8 cellular contexts compared by ENCODE assay signal in the genomic region with DNA sequence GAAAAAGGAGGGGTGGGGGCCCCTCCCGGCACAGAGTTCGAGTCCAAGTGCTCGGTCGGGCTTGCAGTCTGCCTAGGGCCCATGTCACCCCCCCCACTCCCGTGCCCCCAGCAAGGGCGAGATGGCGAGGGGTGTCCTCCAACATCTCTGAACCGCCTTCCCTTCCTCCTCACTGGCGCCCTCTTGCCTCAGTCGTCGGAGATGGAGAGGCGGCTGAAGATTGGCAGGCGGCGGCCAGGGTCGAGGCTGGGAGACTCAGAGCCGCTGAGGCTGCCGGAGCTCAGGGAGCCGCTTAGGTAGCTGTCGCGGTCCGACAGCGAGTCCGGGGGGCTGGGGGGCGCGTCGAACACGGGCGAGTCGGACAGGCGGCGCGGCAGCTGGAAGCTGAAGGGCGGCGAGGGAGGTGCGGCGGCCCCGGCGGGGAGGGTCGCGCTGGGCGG. TPM values are rescaled to one million over a fixed set of nuclear protein-coding genes. Genes with fewer than 3 reads are reported as not detected.
DNase-seq lines count a peak whose midpoint lies in the region; ATAC-seq, FAIRE-seq and TF ChIP-seq lines count a peak whose summit lies in the region.

No MANE protein-coding gene starts in this region.

- peak overlapping the region; percentile 99 for H3K4me2 ChIP-seq in GM12878 (ENCODE audit: control insufficient read depth, insufficient read depth)
- H3K4me2 ChIP-seq in smooth muscle cell: peak overlapping the region; percentile 97

- no peak for DNase-seq in AG04449 (ENCODE audit: low read depth, low spot score)
- peak; percentile 60 for DNase-seq in HFFc6
- peak; percentile 46 for DNase-seq in T1000 (lab: John Stamatoyannopoulos, UW)
- no peak for DNase-seq in GM12878 (ENCODE audit: low read depth, low spot score)
- DNase-seq in smooth muscle cell (lab: John Stamatoyannopoulos, UW; ENCODE audit: unreplicated experiment): peak; percentile 32
- DNase-seq in AG08395 (ENCODE audit: low spot score): no peak
- DNase-seq in NCI-H1092 treated with DMSO at 0.1 percent for 48 hours (lab: John Stamatoyannopoulos, UW): no peak

- peak overlapping the region; percentile 82 for H3K9ac ChIP-seq in GM12878 (ENCODE audit: control insufficient read depth, insufficient read depth, low read length)
- no peak overlapping the region for H3K9ac ChIP-seq in smooth muscle cell (ENCODE audit: low read depth)

- peaks cover 33% of the 10 kb centered on the region for H3F3A ChIP-seq in smooth muscle cell (ENCODE audit: low read depth)

- H3K27ac Mint-ChIP-seq in HFFc6: peak overlapping the region; percentile 96

- peak overlapping the region; percentile 90 for H3K4me3 Mint-ChIP-seq in HFFc6

- BruUV-seq in GM12878 (replicated peaks; lab: Mats Ljungman, UMichigan): no TSS peak

- no peak; the same call in 2 of the 3 replicates for ATAC-seq in GM12878

- H3K27ac ChIP-seq in GM12878 (ENCODE audit: control insufficient read depth, insufficient read depth) (peak overlapping the region; percentile 97), smooth muscle cell (ENCODE audit: low read depth) (peak overlapping the region; percentile 90)

- no peak for TF ChIP-seq EP300 in GM12878 (IDR thresholded peaks at IDR 0.05; ENCODE audit: borderline replicate concordance in 1 of 2, control insufficient read depth in 1 of 2, low read depth in 2 of 2, low read length in 2 of 2)

- intact Hi-C loops in GM12878 (cut with micrococcal nuclease; ENCODE audit: unreplicated experiment): loop anchor here (10.0 kb wide), 2 partner anchors 341 to 369 kb away; no protein-coding TSS in a partner anchor

- H3K4me3 ChIP-seq in AG04449 (ENCODE audit: low read depth, low read length) (peak overlapping the region; percentile 86), GM12878 (peak overlapping the region; percentile 81), iPS-18c (ENCODE audit: insufficient read depth, low read depth, low read length) (peak overlapping the region; percentile 97), smooth muscle cell (peak overlapping the region; percentile 89)

- POLR2A ChIA-PET in AG04449 (lab: Yijun Ruan, JAX) (interaction anchor here (1.0 to 1.8 kb wide), 6 partner anchors 183 to 414 kb away, joined by 3 to 11 read pairs (median 5); no protein-coding TSS in a partner anchor), GM12878 (lab: Charles Lee) (interaction anchor here (0.6 to 2.9 kb wide), 9 partner anchors 16 to 965 kb away, joined by 3 to 17 read pairs (median 3); no protein-coding TSS in a partner anchor)

- RAD21 ChIA-PET in GM12878 (lab: Charles Lee; ENCODE audit: unreplicated experiment): interaction anchor here (1.0 to 6.8 kb wide), 18 partner anchors 14 to 260 kb away, joined by 3 to 151 read pairs (median 5); no protein-coding TSS in a partner anchor

- H3K4me1 ChIP-seq in GM12878 (ENCODE audit: control insufficient read depth, insufficient read depth, low read length) (peaks cover 30% of the 10 kb centered on the region), smooth muscle cell (ENCODE audit: low read depth) (peaks cover 53% of the 10 kb centered on the region)

- H3K36me3 ChIP-seq in GM12878 (ENCODE audit: control insufficient read depth in 2 of 2, insufficient read depth in 2 of 2, low read length in 1 of 2) (no peaks in the 10 kb centered on the region; a peak in 3 of 4 replicates), smooth muscle cell (ENCODE audit: low read depth) (no peaks in the 10 kb centered on the region)

- CTCF ChIA-PET in AG04449 (lab: Yijun Ruan, JAX) (interaction anchor here (0.8 to 15.0 kb wide), 23 partner anchors 12 to 395 kb away, joined by 3 to 293 read pairs (median 4); no protein-coding TSS in a partner anchor), GM12878 (lab: Yijun Ruan, JAX) (interaction anchor here (0.9 to 6.3 kb wide), 13 partner anchors 10 to 276 kb away, joined by 3 to 69 read pairs (median 4); no protein-coding TSS in a partner anchor)

- H2AFZ ChIP-seq in GM12878 (ENCODE audit: control insufficient read depth, low read depth, low read length) (no peak overlapping the region), smooth muscle cell (ENCODE audit: low read depth) (no peak overlapping the region)

- peaks cover 2% of the 10 kb centered on the region; the same call in 1 of the 2 replicates for H3K27me3 Mint-ChIP-seq in HFFc6 (ENCODE audit: insufficient read depth)

- H3K27me3 ChIP-seq in GM12878 (replicated peaks in 1 of 2; ENCODE audit: control insufficient read depth in 2 of 2, insufficient read depth in 2 of 2, low read length in 1 of 2) (no peaks in the 10 kb centered on the region), smooth muscle cell (ENCODE audit: low read depth) (no peaks in the 10 kb centered on the region)

- TF ChIP-seq CTCF in AG04449 (IDR thresholded peaks at IDR 0.05; ENCODE audit: insufficient read depth, low read length, missing control alignments) (peak; percentile 80), HFFc6 (IDR thresholded peaks at IDR 0.05) (peak; percentile 70), GM12878 (IDR thresholded peaks at IDR 0.05 in 2 of 3, conservative IDR thresholded peaks at IDR 0.05 in 1 of 3; ENCODE audit: control insufficient read depth in 2 of 3, extremely low read depth in 1 of 3, insufficient read depth in 1 of 3, low read depth in 3 of 3, low read length in 3 of 3) (peak; percentile 49 to 65 (median 65)), smooth muscle cell (IDR thresholded peaks at IDR 0.05; ENCODE audit: borderline replicate concordance, insufficient read depth, poor library complexity, severe bottlenecking) (peak; percentile 43)

- peaks cover 19% of the 10 kb centered on the region for H3K36me3 Mint-ChIP-seq in HFFc6 (ENCODE audit: low read depth)

- H3K4me1 Mint-ChIP-seq in HFFc6 (ENCODE audit: low read depth): peaks cover 54% of the 10 kb centered on the region

- no peak for FAIRE-seq in GM12878 (lab: Jason Lieb, UNC)

- H3K9me3 ChIP-seq in GM12878 (replicated peaks; ENCODE audit: control insufficient read depth, insufficient read depth, low read length) (no peaks in the 10 kb centered on the region), iPS-18c (ENCODE audit: control insufficient read depth, insufficient read depth, low read length) (no peaks in the 10 kb centered on the region), smooth muscle cell (replicated peaks; ENCODE audit: low read depth) (no peaks in the 10 kb centered on the region)

- WGBS in GM12878 (ENCODE audit: insufficient coverage, insufficient replicate concordance, low lambda C conversion rate, missing lambda C conversion rate): 1% methylated on average over 37 of the region's 41 CpGs
- WGBS in smooth muscle cell (ENCODE audit: low lambda C conversion rate): 1% methylated on average over 40 of the region's 41 CpGs

- SMC1A ChIA-PET in GM12878 (lab: Charles Lee; ENCODE audit: uncharacterized antibody, unreplicated experiment): interaction anchor here (1.0 to 11.4 kb wide), 12 partner anchors 8 to 364 kb away, joined by 3 to 147 read pairs (median 4); no protein-coding TSS in a partner anchor

- H3K79me2 ChIP-seq in GM12878 (ENCODE audit: control insufficient read depth, insufficient read depth, low read length) (peaks cover 75% of the 10 kb centered on the region), smooth muscle cell (ENCODE audit: low read depth) (peaks cover 36% of the 10 kb centered on the region)

- H3K9me3 Mint-ChIP-seq in HFFc6: no peaks in the 10 kb centered on the region

- TF ChIP-seq RAD21 in GM12878 (IDR thresholded peaks at IDR 0.05; ENCODE audit: insufficient read depth, low read depth, low read length): peak; percentile 54

- no peaks in the 10 kb centered on the region for H4K20me1 ChIP-seq in GM12878 (ENCODE audit: control insufficient read depth, insufficient read depth)
- H4K20me1 ChIP-seq in smooth muscle cell (ENCODE audit: low read depth): peaks cover 25% of the 10 kb centered on the region

- in situ Hi-C loops in GM12878 (cut with MboI): no loop called here

- TF ChIP-seq POLR2A in GM12878 (IDR thresholded peaks at IDR 0.05; ENCODE audit: low read depth, low read length): no peak

TF ChIP-seq in GM12878, 131 proteins besides CTCF, POLR2A, EP300 and RAD21 (continues in another document):
- TF ChIP-seq BACH1 (IDR thresholded peaks at IDR 0.05; ENCODE audit: borderline replicate concordance): peak; percentile 35; the same call in 1 of the 2 replicates
- TF ChIP-seq SMC3 (IDR thresholded peaks at IDR 0.05; ENCODE audit: borderline replicate concordance, low read length): peak; percentile 52; the same call in 1 of the 2 replicates
- TF ChIP-seq, protein P1, sequence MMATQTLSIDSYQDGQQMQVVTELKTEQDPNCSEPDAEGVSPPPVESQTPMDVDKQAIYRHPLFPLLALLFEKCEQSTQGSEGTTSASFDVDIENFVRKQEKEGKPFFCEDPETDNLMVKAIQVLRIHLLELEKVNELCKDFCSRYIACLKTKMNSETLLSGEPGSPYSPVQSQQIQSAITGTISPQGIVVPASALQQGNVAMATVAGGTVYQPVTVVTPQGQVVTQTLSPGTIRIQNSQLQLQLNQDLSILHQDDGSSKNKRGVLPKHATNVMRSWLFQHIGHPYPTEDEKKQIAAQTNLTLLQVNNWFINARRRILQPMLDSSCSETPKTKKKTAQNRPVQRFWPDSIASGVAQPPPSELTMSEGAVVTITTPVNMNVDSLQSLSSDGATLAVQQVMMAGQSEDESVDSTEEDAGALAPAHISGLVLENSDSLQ (IDR thresholded peaks at IDR 0.05): peak; percentile 95

RNA-seq across cellular contexts. Expression of a gene that starts 2.3 kb away (rescaled TPM):
- 10 to 100 TPM; 66.6 to 94.5 (median 81.5) TPM for total RNA-seq in HFFc6 (2021; fragmentation: NEBNext Ultra II Directional; extraction: Animal tissue kit (Norgen Biotek cat#: 25700))
- 8.2 and 9.1 TPM in 2 replicates for total RNA-seq in GM12878 (2013; cell fraction: nucleolus; rRNA removed)
- total RNA-seq in GM12878 (2014; rRNA removed) (3.9 and 4.9 TPM in 2 replicates), GM12878 (2014; rRNA removed; fragmentation: Illumina TruSeq; extraction: Trizol) (4.0 and 4.3 TPM in 2 replicates), GM12878 (2021) (58.0 and 64.9 TPM in 2 replicates), smooth muscle cell (7.1 and 8.2 TPM in 2 replicates)
- polyA plus RNA-seq in GM12878 (2011; ENCODE audit: low read depth): 14.3 TPM
- polyA plus RNA-seq in GM12878 (2011; rRNA removed) (12.8 and 16.0 TPM in 2 replicates), GM12878 (2014; fragmentation: Illumina TruSeq; extraction: Trizol) (17.4 and 22.0 TPM in 2 replicates), GM12878 (2014; fragmentation: Nextera tagmentation; extraction: Ambion mirVana) (10 to 100 TPM; 25.5 to 43.3 TPM), GM12878 (2014; rRNA removed) (21.7 and 28.8 TPM in 2 replicates), GM12878 (2016; fragmentation: Nextera tagmentation; extraction: Ambion mirVana) (10 to 100 TPM in 1 of 2 experiments, 1 to 10 TPM in 1; 8.8 to 54.6 TPM), smooth muscle cell (25.8 and 29.4 TPM in 2 replicates)
- polyA plus RNA-seq in GM12878 (2011; cell fraction: cytosol; rRNA removed): 7.2 TPM in 2 replicates
- polyA plus RNA-seq in GM12878 (2011; cell fraction: nucleus; rRNA removed): 16.1 and 27.5 TPM in 2 replicates
- polyA plus RNA-seq in GM12878 (2012): 30.3 and 31.6 TPM in 2 replicates
- polyA minus RNA-seq in GM12878 (2011; rRNA and poly(A)+ RNA removed): 4.1 and 5.2 TPM in 2 replicates
- 21.9 and 27.0 TPM in 2 replicates for polyA minus RNA-seq in GM12878 (2011; cell fraction: cytosol; rRNA and poly(A)+ RNA removed)
- polyA minus RNA-seq in GM12878 (2011; cell fraction: nucleus; rRNA and poly(A)+ RNA removed): 9.4 and 21.8 TPM in 2 replicates

Comparison
In these comparisons a context has a peak if more than half of its experiments do, and no peak if none do; other contexts are left out.
1. DNase-seq: peak in HFFc6 (single experiment), T1000 (single experiment) and smooth muscle cell (single experiment); none in AG04449 (single experiment), GM12878 (single experiment), AG08395 (single experiment) and NCI-H1092 treated with DMSO at 0.1 percent for 48 hours (single experiment).
2. Peak in every context shown above with its lines, with median percentiles within 50 percentile points of each other: H3K4me3 ChIP-seq and CTCF ChIP-seq.